ENCODE assay signal across 19 cellular contexts in genomic region chr10:71711052-71711623, GRCh38. TPM values are rescaled to one million over a fixed set of nuclear protein-coding genes. Genes with fewer than 3 reads are reported as not detected.
DNase-seq lines count a peak whose midpoint lies in the region; ATAC-seq and TF ChIP-seq lines count a peak whose summit lies in the region.
"Had no signal": no experiment of that assay in that cellular context is flagged by ENCODE, and none has a peak within 500 bp of the region (broad histone marks: within the 10 kb centered on the region; RNA-seq: fewer than 3 reads in every experiment).

No MANE protein-coding gene starts in this region.

- H3K27me3 ChIP-seq in layer of hippocampus (ENCODE audit: control insufficient read depth, insufficient read depth, low read length) = no peaks in the 10 kb centered on the region
- H3K27me3 ChIP-seq: SJSA1 had no signal

- H3K27me3 Mint-ChIP-seq in stimulated activated naive CD8-positive, alpha-beta T cell treated with anti-CD3 and anti-CD28 coated beads, Interleukin-15, Interleukin-2, amounts not matched to agents 100 ng/mL and 50 ng/mL, for 24 hours = no peaks in the 10 kb centered on the region
- no peaks in the 10 kb centered on the region for H3K27me3 Mint-ChIP-seq in stimulated activated naive CD8-positive, alpha-beta T cell treated with anti-CD3 and anti-CD28 coated beads, Interleukin-15, amount 100 ng/mL, for 72 hours
- H3K27me3 Mint-ChIP-seq in activated naive CD8-positive, alpha-beta T cell treated with anti-CD3 and anti-CD28 coated beads, Interleukin-2, amount 10 ng/mL, durations not matched to agents 7 days and 5 days = no peaks in the 10 kb centered on the region
- peaks cover 12% of the 10 kb centered on the region for H3K27me3 Mint-ChIP-seq in glutamatergic neuron (ENCODE audit: unreplicated experiment)

- H3K27ac ChIP-seq in layer of hippocampus (ENCODE audit: low read depth, low read length) = peak overlapping the region; percentile 47
- H3K27ac ChIP-seq: SJSA1 had no signal

- H3K27ac Mint-ChIP-seq in stimulated activated naive CD8-positive, alpha-beta T cell treated with anti-CD3 and anti-CD28 coated beads, Interleukin-15, Interleukin-2, amounts not matched to agents 100 ng/mL and 50 ng/mL, for 24 hours = peak overlapping the region; percentile 99
- no peak overlapping the region for H3K27ac Mint-ChIP-seq in stimulated activated naive CD8-positive, alpha-beta T cell treated with anti-CD3 and anti-CD28 coated beads, Interleukin-15, amount 100 ng/mL, for 72 hours
- peak overlapping the region; percentile 56 for H3K27ac Mint-ChIP-seq in activated naive CD8-positive, alpha-beta T cell treated with anti-CD3 and anti-CD28 coated beads, Interleukin-2, amount 10 ng/mL, durations not matched to agents 7 days and 5 days
- no peak overlapping the region for H3K27ac Mint-ChIP-seq in glutamatergic neuron (ENCODE audit: unreplicated experiment)

- no peak for TF ChIP-seq CTCF in glutamatergic neuron (IDR thresholded peaks at IDR 0.05; ENCODE audit: partially characterized antibody, unreplicated experiment)

- ATAC-seq in stimulated activated naive CD8-positive, alpha-beta T cell treated with anti-CD3 and anti-CD28 coated beads, Interleukin-15, amount 100 ng/mL, for 72 hours = no peak
- no peak for ATAC-seq in activated naive CD8-positive, alpha-beta T cell treated with anti-CD3 and anti-CD28 coated beads, Interleukin-2, amount 10 ng/mL, durations not matched to agents 7 days and 5 days (ENCODE audit: low read depth)
- ATAC-seq in HG03097 (IDR thresholded peaks at IDR 0.05; ENCODE audit: low FRiP score, unreplicated experiment) = no peak
- ATAC-seq in GM18867 (IDR thresholded peaks at IDR 0.05; ENCODE audit: unreplicated experiment) = no peak

- no peaks in the 10 kb centered on the region for H3K9me3 Mint-ChIP-seq in stimulated activated naive CD8-positive, alpha-beta T cell treated with anti-CD3 and anti-CD28 coated beads, Interleukin-15, Interleukin-2, amounts not matched to agents 100 ng/mL and 50 ng/mL, for 24 hours
- H3K9me3 Mint-ChIP-seq in stimulated activated naive CD8-positive, alpha-beta T cell treated with anti-CD3 and anti-CD28 coated beads, Interleukin-15, amount 100 ng/mL, for 72 hours = no peaks in the 10 kb centered on the region
- no peaks in the 10 kb centered on the region for H3K9me3 Mint-ChIP-seq in activated naive CD8-positive, alpha-beta T cell treated with anti-CD3 and anti-CD28 coated beads, Interleukin-2, amount 10 ng/mL, durations not matched to agents 7 days and 5 days
- no peaks in the 10 kb centered on the region for H3K9me3 Mint-ChIP-seq in glutamatergic neuron (ENCODE audit: unreplicated experiment)
- H3K9me3 Mint-ChIP-seq: activated T-helper 1 cell treated with anti-CD3 and anti-CD28 coated beads, Interleukin-12 subunit alpha, Interleukin-12 subunit beta, Interleukin-2, Interleukin-4 antibody, amounts not matched to agents 30 ng/mL and 10 ng/mL and 1 ng/mL, durations not matched to agents 14 hours and 24 hours and 36 hours had no signal

- POLR2A ChIA-PET in activated naive CD8-positive, alpha-beta T cell treated with anti-CD3 and anti-CD28 coated beads, Interleukin-2, amount 10 ng/mL, durations not matched to agents 7 days and 5 days (lab: Charles Lee) = interaction anchor here (3.1 kb wide), 1 partner anchor 62 kb away, joined by 22 read pairs; the partner anchor contains the start of gene VSIR

- no peak overlapping the region for H3K4me3 Mint-ChIP-seq in stimulated activated naive CD8-positive, alpha-beta T cell treated with anti-CD3 and anti-CD28 coated beads, Interleukin-15, Interleukin-2, amounts not matched to agents 100 ng/mL and 50 ng/mL, for 24 hours
- no peak overlapping the region for H3K4me3 Mint-ChIP-seq in stimulated activated naive CD8-positive, alpha-beta T cell treated with anti-CD3 and anti-CD28 coated beads, Interleukin-15, amount 100 ng/mL, for 72 hours
- H3K4me3 Mint-ChIP-seq in activated naive CD8-positive, alpha-beta T cell treated with anti-CD3 and anti-CD28 coated beads, Interleukin-2, amount 10 ng/mL, durations not matched to agents 7 days and 5 days = no peak overlapping the region
- H3K4me3 Mint-ChIP-seq in glutamatergic neuron (ENCODE audit: unreplicated experiment) = no peak overlapping the region
- H3K4me3 Mint-ChIP-seq: activated T-helper 1 cell treated with anti-CD3 and anti-CD28 coated beads, Interleukin-12 subunit alpha, Interleukin-12 subunit beta, Interleukin-2, Interleukin-4 antibody, amounts not matched to agents 30 ng/mL and 10 ng/mL and 1 ng/mL, durations not matched to agents 14 hours and 24 hours and 36 hours had no signal

- no peak for DNase-seq in stimulated activated naive CD8-positive, alpha-beta T cell treated with anti-CD3 and anti-CD28 coated beads, Interleukin-15, amount 100 ng/mL, for 72 hours
- DNase-seq in activated naive CD8-positive, alpha-beta T cell treated with anti-CD3 and anti-CD28 coated beads, Interleukin-2, amount 10 ng/mL, durations not matched to agents 7 days and 5 days = no peak
- DNase-seq in DMS153 (lab: John Stamatoyannopoulos, UW) (no peak), glutamatergic neuron (no peak)
- DNase-seq: activated CD4-positive, alpha-beta T cell treated with anti-CD3 and anti-CD28 coated beads for 4 hours; NCI-H187 treated with DMSO at 0.1 percent for 48 hours; OCI-M1; stimulated activated CD4-positive, alpha-beta T cell treated with anti-CD3 and anti-CD28 coated beads, Interleukin-15, amount 100 ng/mL, for 24 hours; stomach had no signal

- no peaks in the 10 kb centered on the region for H3K36me3 Mint-ChIP-seq in stimulated activated naive CD8-positive, alpha-beta T cell treated with anti-CD3 and anti-CD28 coated beads, Interleukin-15, Interleukin-2, amounts not matched to agents 100 ng/mL and 50 ng/mL, for 24 hours (ENCODE audit: low read depth)
- H3K36me3 Mint-ChIP-seq in activated naive CD8-positive, alpha-beta T cell treated with anti-CD3 and anti-CD28 coated beads, Interleukin-2, amount 10 ng/mL, durations not matched to agents 7 days and 5 days = peaks cover 2% of the 10 kb centered on the region
- no peaks in the 10 kb centered on the region for H3K36me3 Mint-ChIP-seq in glutamatergic neuron (ENCODE audit: unreplicated experiment)

- peaks cover 69% of the 10 kb centered on the region for H3K4me1 Mint-ChIP-seq in stimulated activated naive CD8-positive, alpha-beta T cell treated with anti-CD3 and anti-CD28 coated beads, Interleukin-15, Interleukin-2, amounts not matched to agents 100 ng/mL and 50 ng/mL, for 24 hours (ENCODE audit: low read depth)
- peaks cover 76% of the 10 kb centered on the region for H3K4me1 Mint-ChIP-seq in stimulated activated naive CD8-positive, alpha-beta T cell treated with anti-CD3 and anti-CD28 coated beads, Interleukin-15, amount 100 ng/mL, for 72 hours
- H3K4me1 Mint-ChIP-seq in activated naive CD8-positive, alpha-beta T cell treated with anti-CD3 and anti-CD28 coated beads, Interleukin-2, amount 10 ng/mL, durations not matched to agents 7 days and 5 days = peaks cover 46% of the 10 kb centered on the region
- H3K4me1 Mint-ChIP-seq in glutamatergic neuron (ENCODE audit: low read depth, unreplicated experiment) = peaks cover 6% of the 10 kb centered on the region

RNA-seq across cellular contexts. Expression of gene C10orf105, which starts 8.4 kb away (rescaled TPM):
- under 1 TPM; 0.17 to 0.30 TPM for total RNA-seq in activated naive CD8-positive, alpha-beta T cell treated with anti-CD3 and anti-CD28 coated beads, Interleukin-2, amount 10 ng/mL, durations not matched to agents 7 days and 5 days
- not detected for total RNA-seq in glutamatergic neuron (ENCODE audit: unreplicated experiment)
- total RNA-seq: epithelial cell of proximal tubule, lung microvascular endothelial cell, NCI-H460, renal cortical epithelial cell, SJSA1, stomach had no signal

Comparison
In these comparisons a context has a peak if more than half of its experiments do, and no peak if none do; other contexts are left out.
1. H3K27ac Mint-ChIP-seq: peak in stimulated activated naive CD8-positive, alpha-beta T cell treated with anti-CD3 and anti-CD28 coated beads, Interleukin-15, Interleukin-2, amounts not matched to agents 100 ng/mL and 50 ng/mL, for 24 hours (single experiment) and activated naive CD8-positive, alpha-beta T cell treated with anti-CD3 and anti-CD28 coated beads, Interleukin-2, amount 10 ng/mL, durations not matched to agents 7 days and 5 days (single experiment); none in stimulated activated naive CD8-positive, alpha-beta T cell treated with anti-CD3 and anti-CD28 coated beads, Interleukin-15, amount 100 ng/mL, for 72 hours (0 of 2) and glutamatergic neuron (single experiment).